15 cellular contexts compared by ENCODE assay signal in the genomic region with DNA sequence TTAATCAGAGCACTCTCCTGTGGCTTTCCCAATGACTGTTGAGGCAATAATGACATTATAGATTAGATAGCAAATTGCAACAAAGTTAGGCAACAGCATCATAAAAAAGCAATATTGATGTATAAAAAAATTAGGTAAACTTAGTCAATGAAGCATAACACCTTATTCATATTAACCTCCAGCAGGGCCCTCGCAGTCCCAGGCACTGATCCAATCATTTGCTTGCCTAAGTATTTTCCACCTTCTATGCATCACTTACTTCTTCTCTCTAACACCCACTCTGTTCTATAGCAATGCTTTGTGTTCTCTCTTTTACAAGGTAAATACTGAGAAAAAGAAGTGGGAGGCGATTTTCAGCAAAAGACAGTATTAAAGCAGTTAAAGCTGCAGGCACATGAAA.
"Had no signal": no experiment of that assay in that cellular context is flagged by ENCODE, and none has a peak within 500 bp of the region (broad histone marks: within the 10 kb centered on the region; RNA-seq: fewer than 3 reads in every experiment).

No MANE protein-coding gene starts in this region.

- ATAC-seq: heart left ventricle; left lung; naive thymus-derived CD8-positive, alpha-beta T cell; pancreas; right lobe of liver; stimulated activated naive CD8-positive, alpha-beta T cell treated with anti-CD3 and anti-CD28 coated beads, Interleukin-15, amount 100 ng/mL, for 72 hours had no signal

- DNase-seq: effector CD4-positive, alpha-beta T cell; heart left ventricle; kidney; left lung; mesenchymal stem cell; naive thymus-derived CD8-positive, alpha-beta T cell; nephron progenitor cell; pancreas; right lobe of liver; small intestine; stimulated activated CD4-positive, alpha-beta T cell treated with anti-CD3 and anti-CD28 coated beads, Interleukin-15, amount 100 ng/mL, for 24 hours; stimulated activated CD4-positive, alpha-beta T cell treated with anti-CD3 and anti-CD28 coated beads, Interleukin-2, amount 100 ng/mL, for 48 hours; stimulated activated naive CD4-positive, alpha-beta T cell; stimulated activated naive CD8-positive, alpha-beta T cell treated with anti-CD3 and anti-CD28 coated beads, Interleukin-15, amount 100 ng/mL, for 72 hours; thyroid gland had no signal
